22 cellular contexts compared by ENCODE assay signal in genomic region chr9:136074706-136075105, GRCh38. TPM values are rescaled to one million over a fixed set of nuclear protein-coding genes. Genes with fewer than 3 reads are reported as not detected.
DNase-seq lines count a peak whose midpoint lies in the region; TF ChIP-seq lines count a peak whose summit lies in the region.
"Had no signal": no experiment of that assay in that cellular context is flagged by ENCODE, and none has a peak within 500 bp of the region (broad histone marks: within the 10 kb centered on the region; RNA-seq: fewer than 3 reads in every experiment).

No MANE protein-coding gene starts in this region.

- H3K4me3 ChIP-seq in BE2C (ENCODE audit: low read depth, low read length), result no peak overlapping the region
- H3K4me3 ChIP-seq in endodermal cell (ENCODE audit: low read length), result no peak overlapping the region
- H3K4me3 ChIP-seq in neuronal stem cell (ENCODE audit: low read length in 2 of 2), result no peak overlapping the region
- no peak overlapping the region for H3K4me3 ChIP-seq in Peyer's patch
- H3K4me3 ChIP-seq in suprapubic skin, result no peak overlapping the region
- H3K4me3 ChIP-seq: A549, SK-N-MC had no signal

- TF ChIP-seq CTCF in BE2C (IDR thresholded peaks at IDR 0.05; ENCODE audit: low read depth, low read length) (no peak), endodermal cell (conservative IDR thresholded peaks at IDR 0.05) (no peak), Peyer's patch (IDR thresholded peaks at IDR 0.05) (no peak), suprapubic skin (IDR thresholded peaks at IDR 0.05) (no peak)

- H3K9ac ChIP-seq in endodermal cell (ENCODE audit: extremely low read depth, low read length, poor library complexity, severe bottlenecking) (no peak overlapping the region), neuronal stem cell (ENCODE audit: low read depth, low read length, poor library complexity) (no peak overlapping the region)

- H3K4me2 ChIP-seq in neuronal stem cell (ENCODE audit: insufficient read depth, low read length, poor library complexity, severe bottlenecking), result no peak overlapping the region
- H3K4me2 ChIP-seq: A549 had no signal

- H2BK15ac ChIP-seq in neuronal stem cell (ENCODE audit: low read length), result peak overlapping the region; percentile 26

- H3K4me1 Mint-ChIP-seq in endodermal cell, result no peaks in the 10 kb centered on the region

- no peaks in the 10 kb centered on the region for H3K27me3 ChIP-seq in BE2C
- no peaks in the 10 kb centered on the region for H3K27me3 ChIP-seq in endodermal cell (ENCODE audit: control insufficient read depth, insufficient read depth, low read length, poor library complexity, severe bottlenecking)
- H3K27me3 ChIP-seq in neuronal stem cell (ENCODE audit: control insufficient read depth in 3 of 3, insufficient read depth in 3 of 3, low read depth in 1 of 3, low read length in 3 of 3), result no peaks in the 10 kb centered on the region
- H3K27me3 ChIP-seq in Peyer's patch, result no peaks in the 10 kb centered on the region
- no peaks in the 10 kb centered on the region for H3K27me3 ChIP-seq in suprapubic skin

- no peak for TF ChIP-seq EP300 in suprapubic skin (IDR thresholded peaks at IDR 0.05)

- no peak overlapping the region for H3K4ac ChIP-seq in neuronal stem cell (ENCODE audit: low read length)

- H2BK5ac ChIP-seq in neuronal stem cell (ENCODE audit: low read length), result peak overlapping the region; percentile 82

- 95% methylated on average over 24 to 28 of the region's 28 CpGs for WGBS in endodermal cell (ENCODE audit: insufficient coverage in 1 of 2, insufficient read length in 1 of 2), 2 experiments
- WGBS in neuronal stem cell (ENCODE audit: extremely low coverage in 2 of 2, insufficient read length in 2 of 2, insufficient replicate concordance in 1 of 2), 2 donors, result no CpG with 5 or more reads among the region's 28 CpGs
- WGBS in suprapubic skin, result 97% methylated on average over 15 of the region's 28 CpGs

- peaks cover 8% of the 10 kb centered on the region for H3K36me3 Mint-ChIP-seq in endodermal cell (ENCODE audit: low read depth)

- peak overlapping the region; percentile 38 for H3K14ac ChIP-seq in neuronal stem cell (ENCODE audit: low read length)

- H3K4me1 ChIP-seq in BE2C, result no peaks in the 10 kb centered on the region
- no peaks in the 10 kb centered on the region for H3K4me1 ChIP-seq in endodermal cell (ENCODE audit: control insufficient read depth, insufficient read depth, low read length)
- no peaks in the 10 kb centered on the region for H3K4me1 ChIP-seq in neuronal stem cell (ENCODE audit: control insufficient read depth in 2 of 2, insufficient read depth in 1 of 2, low read depth in 1 of 2, low read length in 2 of 2)
- peaks cover 0 to 9% (median 0%) of the 10 kb centered on the region in 4 donors for H3K4me1 ChIP-seq in Peyer's patch
- H3K4me1 ChIP-seq in suprapubic skin, result peaks cover 7% of the 10 kb centered on the region
- H3K4me1 ChIP-seq: Caco-2 had no signal

- H2AK5ac ChIP-seq in neuronal stem cell (ENCODE audit: low read depth, low read length), result peak overlapping the region; percentile 81

- peaks cover 3% of the 10 kb centered on the region for H3K9me3 Mint-ChIP-seq in endodermal cell
- H3K9me3 Mint-ChIP-seq: CD4-positive, alpha-beta memory T cell had no signal

- TF ChIP-seq POLR2A in Peyer's patch (IDR thresholded peaks at IDR 0.05), result no peak
- TF ChIP-seq POLR2A in suprapubic skin (IDR thresholded peaks at IDR 0.05), result no peak

- peak overlapping the region; percentile 79 for H4K91ac ChIP-seq in neuronal stem cell (ENCODE audit: low read depth, low read length, poor library complexity)

- H3K27ac Mint-ChIP-seq in endodermal cell, result no peak overlapping the region
- H3K27ac Mint-ChIP-seq: CD4-positive, alpha-beta memory T cell had no signal

- H3K36me3 ChIP-seq in BE2C (no peaks in the 10 kb centered on the region), endodermal cell (ENCODE audit: control insufficient read depth, insufficient read depth, low read length) (no peaks in the 10 kb centered on the region), neuronal stem cell (replicated peaks in 1 of 2; ENCODE audit: control insufficient read depth in 2 of 2, insufficient read depth in 2 of 2, low read length in 2 of 2) (no peaks in the 10 kb centered on the region), Peyer's patch (peaks cover 0 to 10% (median 0%) of the 10 kb centered on the region in 3 donors), suprapubic skin (no peaks in the 10 kb centered on the region)

- no peak overlapping the region for H4K8ac ChIP-seq in neuronal stem cell (ENCODE audit: low read depth, low read length)

- H2AFZ ChIP-seq in neuronal stem cell (ENCODE audit: low read length), result no peak overlapping the region

- H3K18ac ChIP-seq in neuronal stem cell (ENCODE audit: low read length), result peak overlapping the region; percentile 76

- peak overlapping the region; percentile 73 for H3K23ac ChIP-seq in neuronal stem cell (ENCODE audit: low read depth, low read length, poor library complexity)

- H2BK12ac ChIP-seq in neuronal stem cell (ENCODE audit: low read length), result peak overlapping the region; percentile 10

- DNase-seq in BE2C (peak; percentile 4), Daoy (ENCODE audit: low read depth) (peak; percentile 4), endodermal cell (peak; percentile 50), neuronal stem cell (ENCODE audit: low spot score) (no peak), Peyer's patch (no peak), suprapubic skin (ENCODE audit: low spot score in 2 of 2) (no peak), HuH-7 (ENCODE audit: low spot score) (no peak), NCI-H524 treated with DMSO at 0.1 percent for 48 hours (lab: John Stamatoyannopoulos, UW) (no peak)
- DNase-seq: Caco-2; CD4-positive, alpha-beta memory T cell; GOT3; Karpas-422; MV-4-11; NCI-H1105 treated with DMSO at 0.1 percent for 48 hours; NCI-H2029 treated with DMSO at 0.1 percent for 48 hours; NCI-H2171; NCI-H345; NCI-H524; NCI-H82; SHP77 treated with DMSO at 0.1 percent for 48 hours had no signal

- H3K27ac ChIP-seq in endodermal cell (ENCODE audit: low read depth, low read length), result no peak overlapping the region
- H3K27ac ChIP-seq in neuronal stem cell (replicated peaks; ENCODE audit: low read length), result no peak overlapping the region
- H3K27ac ChIP-seq in Peyer's patch, result no peak overlapping the region
- no peak overlapping the region for H3K27ac ChIP-seq in suprapubic skin
- H3K27ac ChIP-seq: A549, SK-N-MC had no signal

- H3K9me3 ChIP-seq in BE2C (no peaks in the 10 kb centered on the region), endodermal cell (ENCODE audit: control insufficient read depth, low read length) (no peaks in the 10 kb centered on the region), neuronal stem cell (replicated peaks in 1 of 2; ENCODE audit: control insufficient read depth in 2 of 2, insufficient read depth in 1 of 2, low read depth in 1 of 2, low read length in 2 of 2) (no peaks in the 10 kb centered on the region), Peyer's patch (no peaks in the 10 kb centered on the region), suprapubic skin (no peaks in the 10 kb centered on the region)
- H3K9me3 ChIP-seq: A549, Caco-2 had no signal

- no peak overlapping the region for H2BK120ac ChIP-seq in neuronal stem cell (ENCODE audit: low read depth, low read length)

- no peak overlapping the region for H3K4me3 Mint-ChIP-seq in endodermal cell
- H3K4me3 Mint-ChIP-seq: CD4-positive, alpha-beta memory T cell had no signal

- H3K27me3 Mint-ChIP-seq in endodermal cell (ENCODE audit: insufficient read depth), result no peaks in the 10 kb centered on the region
- H3K27me3 Mint-ChIP-seq: CD4-positive, alpha-beta memory T cell had no signal

- peaks cover 2% of the 10 kb centered on the region for H3K79me1 ChIP-seq in neuronal stem cell (ENCODE audit: low read depth, low read length)

RNA-seq across cellular contexts. Expression of gene NACC2, which starts 20.4 kb away (rescaled TPM):
- polyA plus RNA-seq in BE2C (2012; ENCODE audit: insufficient read depth, insufficient read length, low read depth), result 7.1 TPM
- 10.9 and 11.5 TPM in 2 replicates for total RNA-seq in Daoy (2014; rRNA removed; shearing (Covaris generic))
- 10 to 100 TPM; 12.4 to 16.7 TPM for total RNA-seq in endodermal cell
- polyA plus RNA-seq in endodermal cell (2013, experiment 1 of 2), result 6.4 TPM
- polyA plus RNA-seq in endodermal cell (2013, experiment 2 of 2), result 6.8 TPM
- polyA plus RNA-seq in neuronal stem cell (2013, experiment 1 of 2), result 4.9 TPM
- polyA plus RNA-seq in neuronal stem cell (2013, experiment 2 of 2), result 5.0 TPM
- total RNA-seq in Peyer's patch, result 10 to 100 TPM in 3 of 4 donors, 1 to 10 TPM in 1; 8.3 to 24.3 (median 23.1) TPM
- 10 to 100 TPM; 12.1 to 14.9 (median 13.7) TPM for total RNA-seq in suprapubic skin

RNA-seq across cellular contexts. Expression of gene TMEM250, which starts 44.0 kb away (rescaled TPM):
- polyA plus RNA-seq in BE2C (2012; ENCODE audit: insufficient read depth, insufficient read length, low read depth), result 50.2 TPM
- total RNA-seq in Daoy (2014; rRNA removed; shearing (Covaris generic)), result 37.5 and 49.5 TPM in 2 replicates
- total RNA-seq in endodermal cell (10 to 100 TPM; 56.4 to 58.4 TPM), Peyer's patch (10 to 100 TPM; 34.7 to 75.0 (median 69.2) TPM), suprapubic skin (10 to 100 TPM; 37.0 to 66.9 (median 57.8) TPM)
- polyA plus RNA-seq in endodermal cell (2013, experiment 1 of 2), result 28.9 TPM
- polyA plus RNA-seq in endodermal cell (2013, experiment 2 of 2), result 28.8 TPM
- 23.6 TPM for polyA plus RNA-seq in neuronal stem cell (2013, experiment 1 of 2)
- polyA plus RNA-seq in neuronal stem cell (2013, experiment 2 of 2), result 22.7 TPM

Comparison
In these comparisons a context has a peak if more than half of its experiments do, and no peak if none do; other contexts are left out.
1. DNase-seq: peak in BE2C (single experiment), Daoy (single experiment) and endodermal cell (single experiment); none in neuronal stem cell (single experiment), Peyer's patch (0 of 3), suprapubic skin (0 of 2), HuH-7 (single experiment) and NCI-H524 treated with DMSO at 0.1 percent for 48 hours (single experiment).